10 cellular contexts compared by ENCODE assay signal in the genomic region with DNA sequence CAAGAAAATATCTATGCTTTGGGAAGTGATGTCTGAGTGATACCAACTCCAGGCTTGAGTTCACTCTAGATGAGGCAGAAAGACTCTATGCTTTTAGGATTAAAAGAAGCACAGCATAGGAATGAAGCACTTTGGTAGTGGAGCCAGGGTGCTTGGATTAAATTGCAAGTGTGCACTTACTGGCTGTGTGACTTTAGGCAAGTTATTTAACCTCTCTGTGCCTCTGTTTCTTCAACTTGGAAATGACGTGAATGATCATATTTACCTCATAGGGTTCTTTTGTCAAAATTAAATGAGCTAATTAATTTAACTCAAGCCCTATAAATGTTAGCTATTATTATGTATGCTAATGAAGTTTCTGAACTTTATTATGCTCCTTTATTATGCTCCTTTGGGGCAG.
"Had no signal": no experiment of that assay in that cellular context is flagged by ENCODE, and none has a peak within 500 bp of the region (broad histone marks: within the 10 kb centered on the region; RNA-seq: fewer than 3 reads in every experiment).

No MANE protein-coding gene starts in this region.

- H3K9ac ChIP-seq: GM23248 had no signal

- H3K4me2 ChIP-seq: GM23338 had no signal

- ATAC-seq: GM23338, HCT116 had no signal

- FAIRE-seq: H54 had no signal

- H3K4me3 ChIP-seq: GM23248, GM23338, HAP-1 had no signal

- DNase-seq: GM23248, GOT3, H7, H9, HCEC 1CT, HFFc6 had no signal

- H3K36me3 ChIP-seq: HAP-1 had no signal

- H3K27ac ChIP-seq: GM23248 had no signal

- H3K4me1 ChIP-seq: HAP-1 had no signal

- H2AFZ ChIP-seq: GM23248, GM23338 had no signal

- H3K9me3 ChIP-seq: HAP-1 had no signal
